33 cellular contexts compared by ENCODE assay signal in the genomic region with DNA sequence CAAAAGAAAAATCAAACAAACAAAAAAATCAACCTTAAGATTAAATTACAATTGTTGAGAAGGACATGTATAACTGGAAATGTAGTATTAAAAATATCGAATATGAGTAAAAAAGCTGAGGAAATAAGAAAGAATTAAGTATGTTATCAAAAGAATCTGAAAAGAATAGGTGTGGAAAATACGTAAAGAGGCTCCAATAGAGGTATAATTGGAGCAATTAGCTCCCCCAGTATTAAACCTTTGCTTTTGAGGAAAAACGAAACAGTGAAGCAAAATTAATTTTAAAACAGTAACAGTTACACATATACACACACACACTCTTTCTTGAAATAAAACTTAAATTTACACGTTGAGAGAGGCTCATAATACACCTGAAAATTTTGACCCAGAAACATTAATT.
"Had no signal": no experiment of that assay in that cellular context is flagged by ENCODE, and none has a peak within 500 bp of the region (broad histone marks: within the 10 kb centered on the region; RNA-seq: fewer than 3 reads in every experiment).

No MANE protein-coding gene starts in this region.

- H3K27ac Mint-ChIP-seq: activated B cell treated with CpG ODN at 0.5 μM for 24 hours; activated CD4-positive, alpha-beta memory T cell treated with anti-CD3 and anti-CD28 coated beads, Interleukin-2, amount 10 ng/mL, durations not matched to agents 7 days and 5 days; activated CD4-positive, alpha-beta T cell treated with anti-CD3 and anti-CD28 coated beads, Interleukin-2, amount 10 ng/mL, durations not matched to agents 24 days and 14 days; activated CD8-positive, alpha-beta memory T cell treated with anti-CD3 and anti-CD28 coated beads, Interleukin-2, amount 10 ng/mL, durations not matched to agents 7 days and 5 days; activated CD8-positive, alpha-beta T cell treated with anti-CD3 and anti-CD28 coated beads, Interleukin-2, amount 10 ng/mL, durations not matched to agents 7 days and 5 days; activated naive CD4-positive, alpha-beta T cell treated with anti-CD3 and anti-CD28 coated beads, Interleukin-2, amount 10 ng/mL, durations not matched to agents 7 days and 5 days; activated naive CD4-positive, alpha-beta T cell treated with anti-CD3 and anti-CD28 coated beads, Interleukin-2, amount 50 U/mL, for 24 hours; activated naive CD8-positive, alpha-beta T cell; activated naive CD8-positive, alpha-beta T cell treated with anti-CD3 and anti-CD28 coated beads, Interleukin-2, amount 10 ng/mL, durations not matched to agents 7 days and 5 days; activated naive CD8-positive, alpha-beta T cell treated with anti-CD3 and anti-CD28 coated beads, Interleukin-2, amount 50 U/mL, for 24 hours; activated T-cell treated with anti-CD3 and anti-CD28 coated beads, Interleukin-2, amount 50 U/mL, for 24 hours; activated T-helper 2 cell treated with anti-CD3 and anti-CD28 coated beads, Interferon-gamma antibody, Interleukin-2, Interleukin-4, amounts not matched to agents 10 μg/mL and 5 μg/mL and 100 μg/mL, durations not matched to agents 14 hours and 24 hours and 36 hours; brain; T-helper 2 cell treated with Interferon-gamma antibody and Interleukin-4, amounts not matched to agents 5 μg/mL and 100 μg/mL, for 36 hours had no signal

- H3K4me1 Mint-ChIP-seq: activated B cell treated with CpG ODN at 0.5 μM for 24 hours; activated CD4-positive, alpha-beta memory T cell treated with anti-CD3 and anti-CD28 coated beads, Interleukin-2, amount 10 ng/mL, durations not matched to agents 7 days and 5 days; activated CD4-positive, alpha-beta T cell treated with anti-CD3 and anti-CD28 coated beads, Interleukin-2, amount 10 ng/mL, durations not matched to agents 24 days and 14 days; activated CD8-positive, alpha-beta memory T cell treated with anti-CD3 and anti-CD28 coated beads, Interleukin-2, amount 10 ng/mL, durations not matched to agents 7 days and 5 days; activated naive CD4-positive, alpha-beta T cell treated with anti-CD3 and anti-CD28 coated beads, Interleukin-2, amount 10 ng/mL, durations not matched to agents 7 days and 5 days; activated naive CD4-positive, alpha-beta T cell treated with anti-CD3 and anti-CD28 coated beads, Interleukin-2, amount 50 U/mL, for 24 hours; activated naive CD8-positive, alpha-beta T cell treated with anti-CD3 and anti-CD28 coated beads, Interleukin-2, amount 10 ng/mL, durations not matched to agents 7 days and 5 days; activated naive CD8-positive, alpha-beta T cell treated with anti-CD3 and anti-CD28 coated beads, Interleukin-2, amount 50 U/mL, for 24 hours; central memory CD8-positive, alpha-beta T cell had no signal

- H3K4me3 ChIP-seq: ascending aorta, cardiac muscle cell had no signal

- H3K27me3 Mint-ChIP-seq: activated B cell treated with CpG ODN at 0.5 μM for 24 hours; activated CD4-positive, alpha-beta memory T cell treated with anti-CD3 and anti-CD28 coated beads, Interleukin-2, amount 10 ng/mL, durations not matched to agents 7 days and 5 days; activated CD4-positive, alpha-beta T cell treated with anti-CD3 and anti-CD28 coated beads, Interleukin-2, amount 10 ng/mL, durations not matched to agents 24 days and 14 days; activated CD8-positive, alpha-beta memory T cell treated with anti-CD3 and anti-CD28 coated beads, Interleukin-2, amount 10 ng/mL, durations not matched to agents 7 days and 5 days; activated naive CD4-positive, alpha-beta T cell treated with anti-CD3 and anti-CD28 coated beads, Interleukin-2, amount 10 ng/mL, durations not matched to agents 7 days and 5 days; activated naive CD4-positive, alpha-beta T cell treated with anti-CD3 and anti-CD28 coated beads, Interleukin-2, amount 50 U/mL, for 24 hours; activated naive CD8-positive, alpha-beta T cell; activated naive CD8-positive, alpha-beta T cell treated with anti-CD3 and anti-CD28 coated beads, Interleukin-2, amount 10 ng/mL, durations not matched to agents 7 days and 5 days; activated naive CD8-positive, alpha-beta T cell treated with anti-CD3 and anti-CD28 coated beads, Interleukin-2, amount 50 U/mL, for 24 hours; activated T-cell treated with anti-CD3 and anti-CD28 coated beads, Interleukin-2, amount 50 U/mL, for 24 hours; central memory CD8-positive, alpha-beta T cell had no signal

- H3K4me1 ChIP-seq: ascending aorta had no signal

- ATAC-seq: activated CD8-positive, alpha-beta memory T cell treated with anti-CD3 and anti-CD28 coated beads, Interleukin-2, amount 10 ng/mL, durations not matched to agents 7 days and 5 days; activated CD8-positive, alpha-beta T cell treated with anti-CD3 and anti-CD28 coated beads, Interleukin-2, amount 10 ng/mL, durations not matched to agents 7 days and 5 days; activated naive CD8-positive, alpha-beta T cell treated with anti-CD3 and anti-CD28 coated beads, Interleukin-2, amount 50 U/mL, for 24 hours had no signal

- H3K4me3 Mint-ChIP-seq: activated B cell treated with CpG ODN at 0.5 μM for 24 hours; activated CD4-positive, alpha-beta memory T cell treated with anti-CD3 and anti-CD28 coated beads, Interleukin-2, amount 10 ng/mL, durations not matched to agents 7 days and 5 days; activated CD4-positive, alpha-beta T cell treated with anti-CD3 and anti-CD28 coated beads, Interleukin-2, amount 10 ng/mL, durations not matched to agents 24 days and 14 days; activated CD8-positive, alpha-beta memory T cell treated with anti-CD3 and anti-CD28 coated beads, Interleukin-2, amount 10 ng/mL, durations not matched to agents 7 days and 5 days; activated CD8-positive, alpha-beta T cell treated with anti-CD3 and anti-CD28 coated beads, Interleukin-2, amount 10 ng/mL, durations not matched to agents 7 days and 5 days; activated naive CD4-positive, alpha-beta T cell treated with anti-CD3 and anti-CD28 coated beads, Interleukin-2, amount 10 ng/mL, durations not matched to agents 7 days and 5 days; activated naive CD4-positive, alpha-beta T cell treated with anti-CD3 and anti-CD28 coated beads, Interleukin-2, amount 50 U/mL, for 24 hours; activated naive CD8-positive, alpha-beta T cell; activated naive CD8-positive, alpha-beta T cell treated with anti-CD3 and anti-CD28 coated beads, Interleukin-2, amount 10 ng/mL, durations not matched to agents 7 days and 5 days; activated naive CD8-positive, alpha-beta T cell treated with anti-CD3 and anti-CD28 coated beads, Interleukin-2, amount 50 U/mL, for 24 hours; activated T-cell treated with anti-CD3 and anti-CD28 coated beads, Interleukin-2, amount 50 U/mL, for 24 hours; brain; central memory CD8-positive, alpha-beta T cell; T-helper 2 cell treated with Interferon-gamma antibody and Interleukin-4, amounts not matched to agents 5 μg/mL and 100 μg/mL, for 36 hours had no signal

- H3K27ac ChIP-seq: ascending aorta, cardiac muscle cell, VCaP had no signal

- DNase-seq: activated B cell treated with CpG ODN at 0.5 μM for 24 hours; activated CD4-positive, alpha-beta memory T cell treated with anti-CD3 and anti-CD28 coated beads, Interleukin-2, amount 10 ng/mL, durations not matched to agents 7 days and 5 days; activated CD4-positive, alpha-beta T cell treated with anti-CD3 and anti-CD28 coated beads for 4 hours; activated CD4-positive, alpha-beta T cell treated with anti-CD3 and anti-CD28 coated beads, Interleukin-2, amount 50 U/mL, for 48 hours; activated CD4-positive, CD25-positive, alpha-beta regulatory T cell treated with anti-CD3 and anti-CD28 coated beads, Interleukin-2, amount 50 U/mL, for 72 hours; activated CD8-positive, alpha-beta memory T cell treated with anti-CD3 and anti-CD28 coated beads for 24 hours; activated CD8-positive, alpha-beta memory T cell treated with anti-CD3 and anti-CD28 coated beads, Interleukin-2, amount 10 ng/mL, durations not matched to agents 7 days and 5 days; activated CD8-positive, alpha-beta memory T cell treated with anti-CD3 and anti-CD28 coated beads, Interleukin-2, amount 50 U/mL, for 48 hours; activated CD8-positive, alpha-beta T cell treated with anti-CD3 and anti-CD28 coated beads, Interleukin-2, amount 10 ng/mL, durations not matched to agents 7 days and 5 days; activated effector memory CD4-positive, alpha-beta T cell treated with Interleukin-2 at 50 U/mL for 16 hours; activated gamma-delta T cell; activated naive CD4-positive, alpha-beta T cell treated with anti-CD3 and anti-CD28 coated beads, Interleukin-2, amount 10 ng/mL, durations not matched to agents 7 days and 5 days; activated naive CD4-positive, alpha-beta T cell treated with Interleukin-2 at 50 U/mL for 16 hours; activated naive CD8-positive, alpha-beta T cell treated with anti-CD3 and anti-CD28 coated beads, Interleukin-2, amount 10 ng/mL, durations not matched to agents 7 days and 5 days; activated naive CD8-positive, alpha-beta T cell treated with anti-CD3 and anti-CD28 coated beads, Interleukin-2, amount 50 U/mL, for 24 hours; activated T-cell treated with anti-CD3 and anti-CD28 coated beads, Interleukin-2, amount 50 U/mL, for 24 hours; activated T-cell treated with anti-CD3 and anti-CD28 coated beads, Interleukin-2, amount 50 U/mL, for 48 hours; amygdala; anterior cingulate cortex; caudate nucleus; cerebellar nuclear complex; T-helper 2 cell; T-helper 9 cell had no signal

- H3K36me3 Mint-ChIP-seq: activated CD8-positive, alpha-beta memory T cell treated with anti-CD3 and anti-CD28 coated beads, Interleukin-2, amount 10 ng/mL, durations not matched to agents 7 days and 5 days; activated naive CD4-positive, alpha-beta T cell treated with anti-CD3 and anti-CD28 coated beads, Interleukin-2, amount 10 ng/mL, durations not matched to agents 7 days and 5 days; activated naive CD4-positive, alpha-beta T cell treated with anti-CD3 and anti-CD28 coated beads, Interleukin-2, amount 50 U/mL, for 24 hours; activated naive CD8-positive, alpha-beta T cell; activated naive CD8-positive, alpha-beta T cell treated with anti-CD3 and anti-CD28 coated beads, Interleukin-2, amount 10 ng/mL, durations not matched to agents 7 days and 5 days had no signal

- H3K36me3 ChIP-seq: ascending aorta, cardiac muscle cell had no signal

- H3K27me3 ChIP-seq: ascending aorta, cardiac muscle cell had no signal
